In genomic region chr12:85866929-85867776, GRCh38 we compare ENCODE assay signal across 8 cellular contexts. TPM values are rescaled to one million over a fixed set of nuclear protein-coding genes. Genes with fewer than 3 reads are reported as not detected.
DNase-seq lines count a peak whose midpoint lies in the region; ATAC-seq, FAIRE-seq and TF ChIP-seq lines count a peak whose summit lies in the region.

No MANE protein-coding gene starts in this region.

- POLR2A ChIA-PET in A549 (lab: Yijun Ruan, JAX), result no interaction called here

- WGBS in A549 (ENCODE audit: missing lambda C conversion rate), result 38% methylated on average over 5 of the region's 5 CpGs

- FAIRE-seq in A549 (lab: Jason Lieb, UNC), result peak; percentile 39

- H3K79me2 ChIP-seq in osteoblast (ENCODE audit: insufficient read depth, low read length), result no peaks in the 10 kb centered on the region

- no peak for TF ChIP-seq EP300 in A549 (IDR thresholded peaks at IDR 0.05)

- peak; percentile 64 to 95; a peak in 5 of 6 replicates for ATAC-seq in A549
- peak; percentile 69 for ATAC-seq in RWPE2 (ENCODE audit: low read depth)

- peak; percentile 82 to 87 for TF ChIP-seq RAD21 in A549 (conservative IDR thresholded peaks at IDR 0.05 in 1 of 2, IDR thresholded peaks at IDR 0.05 in 1 of 2)

- H3K36me3 ChIP-seq in RWPE2 (ENCODE audit: low read depth), result no peaks in the 10 kb centered on the region
- no peaks in the 10 kb centered on the region for H3K36me3 ChIP-seq in osteoblast (ENCODE audit: insufficient read depth, low read length)

- peak; percentile 51 to 70 for DNase-seq in A549 (ENCODE audit: low read depth in 1 of 2, low spot score in 1 of 2)
- DNase-seq in HFF-Myc (ENCODE audit: extremely low read depth, low read depth), result peak; percentile 11
- DNase-seq in RWPE2 (ENCODE audit: low spot score), result no peak
- DNase-seq in fibroblast of mammary gland (ENCODE audit: low read depth), result peak; percentile 72
- DNase-seq in osteoblast (ENCODE audit: insufficient read length, low spot score, missing footprints), result peak; percentile 89
- DNase-seq in activated T-cell treated with anti-CD3 and anti-CD28 coated beads, Interleukin-2, amount 50 U/mL, for 1 hour, result no peak

- peak overlapping the region; percentile 79 for H2AFZ ChIP-seq in osteoblast (ENCODE audit: low read length)

- H3K4me1 ChIP-seq in A549 (no peaks in the 10 kb centered on the region), RWPE2 (ENCODE audit: insufficient read depth, poor library complexity, severe bottlenecking) (no peaks in the 10 kb centered on the region), osteoblast (ENCODE audit: insufficient read depth, low read length) (no peaks in the 10 kb centered on the region)

- H3K27ac ChIP-seq in A549 (peak overlapping the region in 1 of 2 experiments; percentile 18; a peak in 1 of 6 replicates), RWPE2 (ENCODE audit: poor library complexity, severe bottlenecking) (no peak overlapping the region), osteoblast (ENCODE audit: low read depth, low read length) (no peak overlapping the region)

- TF ChIP-seq CTCF in A549 (IDR thresholded peaks at IDR 0.05), result peak; percentile 82
- TF ChIP-seq CTCF in GM12874 (IDR thresholded peaks at IDR 0.05; ENCODE audit: insufficient read depth, low read depth, low read length), result peak; percentile 55
- peak; percentile 62 for TF ChIP-seq CTCF in HFF-Myc (IDR thresholded peaks at IDR 0.05; ENCODE audit: low read depth, low read length, missing control alignments)
- peak; percentile 74 for TF ChIP-seq CTCF in LNCAP (IDR thresholded peaks at IDR 0.05)
- peak; percentile 83 for TF ChIP-seq CTCF in RWPE2 (IDR thresholded peaks at IDR 0.05; ENCODE audit: poor library complexity, severe bottlenecking)
- TF ChIP-seq CTCF in fibroblast of mammary gland (conservative IDR thresholded peaks at IDR 0.05; ENCODE audit: control insufficient read depth, insufficient read depth, low read depth, low read length), result peak; percentile 85
- TF ChIP-seq CTCF in osteoblast (IDR thresholded peaks at IDR 0.05; ENCODE audit: extremely low read depth, low read depth, low read length), result peak; percentile 80

- H3K4me2 ChIP-seq in A549 (no peak overlapping the region), osteoblast (ENCODE audit: insufficient read depth, low read length) (peak overlapping the region; percentile 69)

- no peak for TF ChIP-seq POLR2A in A549 (IDR thresholded peaks at IDR 0.05; ENCODE audit: low read length)

- H3K27me3 ChIP-seq in RWPE2 (ENCODE audit: insufficient read depth, poor library complexity, severe bottlenecking) (no peaks in the 10 kb centered on the region), osteoblast (ENCODE audit: insufficient read depth, low read length) (no peaks in the 10 kb centered on the region)

- H3K9me3 ChIP-seq in A549 (no peaks in the 10 kb centered on the region), RWPE2 (ENCODE audit: severe bottlenecking) (no peaks in the 10 kb centered on the region), osteoblast (ENCODE audit: low read depth, low read length) (no peaks in the 10 kb centered on the region)

- H4K20me1 ChIP-seq in osteoblast (ENCODE audit: insufficient read depth, low read length), result no peaks in the 10 kb centered on the region

- CTCF ChIA-PET in A549 (lab: Yijun Ruan, JAX), result interaction anchor here (0.6 to 5.6 kb wide), 59 partner anchors 10 to 770 kb away, joined by 3 to 85 read pairs (median 3); partner anchors contain the start of gene RASSF9

- H3K4me3 ChIP-seq in A549 (no peak overlapping the region), HFF-Myc (replicated peaks; ENCODE audit: low read depth, low read length) (no peak overlapping the region), RWPE2 (ENCODE audit: severe bottlenecking) (no peak overlapping the region), fibroblast of mammary gland (ENCODE audit: control insufficient read depth, low read depth, low read length) (no peak overlapping the region), osteoblast (ENCODE audit: insufficient read depth, low read length) (peak overlapping the region; percentile 61)

TF ChIP-seq in A549, 52 proteins besides CTCF, POLR2A, EP300 and RAD21:
- no peak for TF ChIP-seq NPAS2 (CRISPR knock-in tag; IDR thresholded peaks at IDR 0.05; ENCODE audit: borderline replicate concordance)
- peak; percentile 76 for TF ChIP-seq SMC3 (IDR thresholded peaks at IDR 0.05)
- TF ChIP-seq, protein P1, sequence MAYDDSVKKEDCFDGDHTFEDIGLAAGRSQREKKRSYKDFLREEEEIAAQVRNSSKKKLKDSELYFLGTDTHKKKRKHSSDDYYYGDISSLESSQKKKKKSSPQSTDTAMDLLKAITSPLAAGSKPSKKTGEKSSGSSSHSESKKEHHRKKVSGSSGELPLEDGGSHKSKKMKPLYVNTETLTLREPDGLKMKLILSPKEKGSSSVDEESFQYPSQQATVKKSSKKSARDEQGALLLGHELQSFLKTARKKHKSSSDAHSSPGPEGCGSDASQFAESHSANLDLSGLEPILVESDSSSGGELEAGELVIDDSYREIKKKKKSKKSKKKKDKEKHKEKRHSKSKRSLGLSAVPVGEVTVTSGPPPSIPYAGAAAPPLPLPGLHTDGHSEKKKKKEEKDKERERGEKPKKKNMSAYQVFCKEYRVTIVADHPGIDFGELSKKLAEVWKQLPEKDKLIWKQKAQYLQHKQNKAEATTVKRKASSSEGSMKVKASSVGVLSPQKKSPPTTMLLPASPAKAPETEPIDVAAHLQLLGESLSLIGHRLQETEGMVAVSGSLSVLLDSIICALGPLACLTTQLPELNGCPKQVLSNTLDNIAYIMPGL (CRISPR knock-in tag; IDR thresholded peaks at IDR 0.05; ENCODE audit: borderline replicate concordance), result no peak
TF ChIP-seq in A549: peak in this region for 1.

RNA-seq across cellular contexts. Expression of gene NTS, which starts 6.9 kb away (rescaled TPM):
- 115 and 119 TPM in 2 replicates for polyA plus RNA-seq in A549 (2011; rRNA removed)
- polyA plus RNA-seq in A549 (2012; cell fraction: cytosol; rRNA removed), result 14.4 and 17.5 TPM in 2 replicates
- polyA plus RNA-seq in A549 (2012; cell fraction: nucleus; rRNA removed), result 4.9 and 8.7 TPM in 2 replicates
- polyA plus RNA-seq in A549 (2017; fragmentation: RNase III; extraction: RNeasy Plus Mini Kit Qiagen cat#74134 plus additional on column Dnase treatment), result 58.7 to 101 TPM (median 85.4 TPM) in 3 replicates
- 2.1 and 3.6 TPM in 2 replicates for polyA minus RNA-seq in A549 (2011; rRNA and poly(A)+ RNA removed)
- total RNA-seq in osteoblast, result not detected in 2 replicates

RNA-seq across cellular contexts. Expression of gene RASSF9, which starts 30.9 kb away (rescaled TPM):
- polyA plus RNA-seq in A549 (2011; rRNA removed) (4.6 and 5.6 TPM in 2 replicates), A549 (2017; fragmentation: RNase III; extraction: RNeasy Plus Mini Kit Qiagen cat#74134 plus additional on column Dnase treatment) (0.52 to 0.98 TPM (median 0.91 TPM) in 3 replicates)
- polyA plus RNA-seq in A549 (2012; cell fraction: cytosol; rRNA removed), result 0.16 and 0.30 TPM in 2 replicates
- 0.10 and 0.15 TPM in 2 replicates for polyA plus RNA-seq in A549 (2012; cell fraction: nucleus; rRNA removed)
- 4.1 and 4.3 TPM in 2 replicates for polyA minus RNA-seq in A549 (2011; rRNA and poly(A)+ RNA removed)
- total RNA-seq in osteoblast, result 5.8 and 6.8 TPM in 2 replicates

Comparison
In these comparisons a context has a peak if more than half of its experiments do, and no peak if none do; other contexts are left out.
1. DNase-seq: peak in A549 (2 of 2), HFF-Myc (single experiment), fibroblast of mammary gland (single experiment) and osteoblast (single experiment); none in RWPE2 (single experiment) and activated T-cell treated with anti-CD3 and anti-CD28 coated beads, Interleukin-2, amount 50 U/mL, for 1 hour (single experiment).
2. Peak in every context shown above with its lines, with median percentiles within 50 percentile points of each other: CTCF ChIP-seq.